ENCODE assay signal across 28 cellular contexts in genomic region chr5:175868996-175869638, GRCh38. TPM values are rescaled to one million over a fixed set of nuclear protein-coding genes. Genes with fewer than 3 reads are reported as not detected.
"Had no signal": no experiment of that assay in that cellular context is flagged by ENCODE, and none has a peak within 500 bp of the region (broad histone marks: within the 10 kb centered on the region; RNA-seq: fewer than 3 reads in every experiment).

No MANE protein-coding gene starts in this region.

- H3K27ac ChIP-seq: ascending aorta, body of pancreas, SJSA1 had no signal

- H3K9me3 Mint-ChIP-seq: activated naive CD4-positive, alpha-beta T cell treated with anti-CD3 and anti-CD28 coated beads, Interleukin-2, amount 50 U/mL, for 72 hours; activated naive CD8-positive, alpha-beta T cell treated with anti-CD3 and anti-CD28 coated beads, Interleukin-2, amount 50 U/mL, for 24 hours; activated T-cell treated with anti-CD3 and anti-CD28 coated beads, Interleukin-2, amount 50 U/mL, for 24 hours; activated T-helper 1 cell treated with anti-CD3 and anti-CD28 coated beads, Interleukin-12 subunit alpha, Interleukin-12 subunit beta, Interleukin-2, Interleukin-4 antibody, amounts not matched to agents 30 ng/mL and 10 ng/mL and 1 ng/mL, durations not matched to agents 14 hours and 24 hours and 36 hours had no signal

- DNase-seq: activated CD4-positive, alpha-beta T cell treated with anti-CD3 and anti-CD28 coated beads for 4 hours; activated CD4-positive, alpha-beta T cell treated with anti-CD3 and anti-CD28 coated beads, Interleukin-2, amount 50 U/mL, for 4 hours; activated CD8-positive, alpha-beta T cell treated with anti-CD3 and anti-CD28 coated beads, Interleukin-2, amount 10 ng/mL, durations not matched to agents 7 days and 5 days; activated effector memory CD4-positive, alpha-beta T cell treated with Interleukin-2 at 50 U/mL for 16 hours; activated naive CD4-positive, alpha-beta T cell treated with Interleukin-2 at 50 U/mL for 16 hours; activated naive CD8-positive, alpha-beta T cell treated with anti-CD3 and anti-CD28 coated beads, Interleukin-2, amount 50 U/mL, for 24 hours; activated T-cell treated with anti-CD3 and anti-CD28 coated beads, Interleukin-2, amount 50 U/mL, for 24 hours; amniotic stem cell; body of pancreas; central memory CD4-positive, alpha-beta T cell; cortex of kidney; MV-4-11; NCI-H1092 treated with DMSO at 0.1 percent for 48 hours; NCI-H1436; NCI-H1694 treated with DMSO at 0.1 percent for 48 hours; NCI-H510A treated with DMSO at 0.1 percent for 48 hours; NCI-H69; SHP77; T-helper 17 cell; T1000 had no signal

- H3K9me3 ChIP-seq: ascending aorta, body of pancreas had no signal

- H3K27ac Mint-ChIP-seq: activated CD8-positive, alpha-beta T cell treated with anti-CD3 and anti-CD28 coated beads, Interleukin-2, amount 10 ng/mL, durations not matched to agents 7 days and 5 days; activated naive CD8-positive, alpha-beta T cell treated with anti-CD3 and anti-CD28 coated beads, Interleukin-2, amount 50 U/mL, for 24 hours; activated T-cell treated with anti-CD3 and anti-CD28 coated beads, Interleukin-2, amount 50 U/mL, for 24 hours; activated T-helper 1 cell treated with anti-CD3 and anti-CD28 coated beads, Interleukin-12 subunit alpha, Interleukin-12 subunit beta, Interleukin-2, Interleukin-4 antibody, amounts not matched to agents 30 ng/mL and 10 ng/mL and 1 ng/mL, durations not matched to agents 14 hours and 24 hours and 36 hours; T-helper 17 cell had no signal

- H3K4me3 ChIP-seq: ascending aorta, body of pancreas, SJSA1 had no signal

- ATAC-seq: activated CD4-positive, CD25-positive, alpha-beta regulatory T cell treated with anti-CD3 and anti-CD28 coated beads, Interleukin-2, amount 50 U/mL, for 24 hours; activated CD8-positive, alpha-beta T cell treated with anti-CD3 and anti-CD28 coated beads, Interleukin-2, amount 10 ng/mL, durations not matched to agents 7 days and 5 days; activated naive CD4-positive, alpha-beta T cell treated with anti-CD3 and anti-CD28 coated beads, Interleukin-2, amount 50 U/mL, for 72 hours; activated naive CD8-positive, alpha-beta T cell treated with anti-CD3 and anti-CD28 coated beads, Interleukin-2, amount 50 U/mL, for 24 hours; body of pancreas; T-helper 17 cell had no signal

- H3K4me3 Mint-ChIP-seq: activated CD8-positive, alpha-beta T cell treated with anti-CD3 and anti-CD28 coated beads, Interleukin-2, amount 10 ng/mL, durations not matched to agents 7 days and 5 days; activated naive CD8-positive, alpha-beta T cell treated with anti-CD3 and anti-CD28 coated beads, Interleukin-2, amount 50 U/mL, for 24 hours; activated T-cell treated with anti-CD3 and anti-CD28 coated beads, Interleukin-2, amount 50 U/mL, for 24 hours; activated T-helper 1 cell treated with anti-CD3 and anti-CD28 coated beads, Interleukin-12 subunit alpha, Interleukin-12 subunit beta, Interleukin-2, Interleukin-4 antibody, amounts not matched to agents 30 ng/mL and 10 ng/mL and 1 ng/mL, durations not matched to agents 14 hours and 24 hours and 36 hours; T-helper 17 cell had no signal

- H3K4me1 ChIP-seq: ascending aorta had no signal

- H3K36me3 ChIP-seq: ascending aorta, SJSA1 had no signal

RNA-seq across cellular contexts. Expression of gene CPLX2, which starts 2.3 kb away (rescaled TPM):
- total RNA-seq: activated CD8-positive, alpha-beta T cell treated with anti-CD3 and anti-CD28 coated beads, Interleukin-2, amount 10 ng/mL, durations not matched to agents 7 days and 5 days; activated naive CD4-positive, alpha-beta T cell treated with anti-CD3 and anti-CD28 coated beads, Interleukin-2, amount 50 U/mL, for 72 hours; activated T-helper 1 cell treated with anti-CD3 and anti-CD28 coated beads, Interleukin-12 subunit alpha, Interleukin-12 subunit beta, Interleukin-2, Interleukin-4 antibody, amounts not matched to agents 30 ng/mL and 10 ng/mL and 1 ng/mL, durations not matched to agents 14 hours and 24 hours and 36 hours; ascending aorta; bronchial epithelial cell; chondrocyte; MCF 10A; SJSA1; T-helper 17 cell had no signal
